Comparison of ENCODE assay signal across 8 cellular contexts in genomic region chr5:151758430-151759241, GRCh38. TPM values are rescaled to one million over a fixed set of nuclear protein-coding genes. Genes with fewer than 3 reads are reported as not detected.
DNase-seq lines count a peak whose midpoint lies in the region; ATAC-seq and TF ChIP-seq lines count a peak whose summit lies in the region.

A gene with protein sequence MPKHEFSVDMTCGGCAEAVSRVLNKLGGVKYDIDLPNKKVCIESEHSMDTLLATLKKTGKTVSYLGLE (minus strand): TSS chr5:151758631. CDS start chr5:151758551, 80 bp downstream.

- peak within 1 kb of the TSS; percentile 86 for H3K9ac ChIP-seq in SK-N-SH

- 26% methylated on average over 29 of the region's 61 CpGs for WGBS in SK-N-SH (ENCODE audit: low lambda C conversion rate)

- H4K20me1 ChIP-seq in SK-N-SH (ENCODE audit: insufficient read depth), result no peaks in the 10 kb centered on the region

- no peak for TF ChIP-seq EP300 in SK-N-SH (IDR thresholded peaks at IDR 0.05; ENCODE audit: borderline replicate concordance in 1 of 2, low read depth in 1 of 2, low read length in 1 of 2)

- H3K9me3 ChIP-seq in SK-N-SH, result no peaks in the 10 kb centered on the region

- no peaks in the 10 kb centered on the region for H3K27me3 ChIP-seq in SK-N-SH (ENCODE audit: insufficient read depth)

- peak within 1 kb of the TSS; percentile 92 for H3K4me2 ChIP-seq in SK-N-SH

- peaks cover 44% of the 10 kb centered on the region for H3K79me2 ChIP-seq in SK-N-SH (ENCODE audit: insufficient read depth)

- ATAC-seq in omental fat pad (ENCODE audit: low FRiP score), result peak; percentile 99

- no peak for TF ChIP-seq RAD21 in SK-N-SH (IDR thresholded peaks at IDR 0.05; ENCODE audit: low read length)

- DNase-seq in GF-D8 (lab: John Stamatoyannopoulos, UW), result peak; percentile 34
- DNase-seq in H4 (ENCODE audit: low spot score), result peak; percentile 76
- peak; percentile 96 for DNase-seq in LoVo (ENCODE audit: low spot score)
- DNase-seq in SK-N-SH, result peak; percentile 100
- DNase-seq in activated naive CD4-positive, alpha-beta T cell treated with anti-CD3 and anti-CD28 coated beads, Interleukin-2, amount 50 U/mL, for 16 hours, result peak; percentile 91
- DNase-seq in germinal center (ENCODE audit: low spot score), result peak; percentile 99
- peak; percentile 70 for DNase-seq in omental fat pad (ENCODE audit: low spot score)

- no peaks in the 10 kb centered on the region for H3K9me2 ChIP-seq in SK-N-SH

- H3K27ac ChIP-seq in SK-N-SH (ENCODE audit: low read depth in 2 of 2, low read length in 1 of 2) (peak within 1 kb of the TSS; percentile 59 to 72; a peak in 3 of 4 replicates), temporal lobe (ENCODE audit: low read depth, low read length) (peak within 1 kb of the TSS; percentile 88)

- H3K4me3 ChIP-seq in SK-N-SH (ENCODE audit: low read depth in 2 of 2, low read length in 1 of 2), result peak within 1 kb of the TSS; percentile 73 to 85

- peak within 1 kb of the TSS; percentile 99 for H2AFZ ChIP-seq in SK-N-SH (ENCODE audit: low read depth)

- CTCF ChIA-PET in SK-N-SH (lab: Yijun Ruan, JAX), result interaction anchor here (1.2 to 3.5 kb wide), 4 partner anchors 12 to 100 kb away, joined by 3 to 28 read pairs (median 12); no protein-coding TSS in a partner anchor

- H3F3A ChIP-seq in SK-N-SH (replicated peaks; ENCODE audit: insufficient read depth), result no peaks in the 10 kb centered on the region

- peaks cover 0 to 4% of the 10 kb centered on the region in 2 experiments for H3K36me3 ChIP-seq in SK-N-SH (replicated peaks in 1 of 2; ENCODE audit: control insufficient read depth in 1 of 2, insufficient read depth in 2 of 2, low read length in 1 of 2)

- H3K4me1 ChIP-seq in SK-N-SH (ENCODE audit: control insufficient read depth in 1 of 2, insufficient read depth in 2 of 2, low read depth in 1 of 2, low read length in 1 of 2), result peaks cover 0 to 17% of the 10 kb centered on the region in 2 experiments; a peak in 1 of 4 replicates

- TF ChIP-seq CTCF in SK-N-SH (IDR thresholded peaks at IDR 0.05) (no peak), omental fat pad (IDR thresholded peaks at IDR 0.05) (no peak)

- POLR2A ChIA-PET in SK-N-SH (lab: Yijun Ruan, JAX), result interaction anchor here (0.8 to 2.1 kb wide), 3 partner anchors 10 to 14 kb away, joined by 3 to 10 read pairs (median 3); partner anchors contain the start of gene G3BP1

TF ChIP-seq in SK-N-SH, 30 proteins besides CTCF, POLR2A, EP300 and RAD21 (continues in another document):
- TF ChIP-seq NFIC (IDR thresholded peaks at IDR 0.05; ENCODE audit: borderline replicate concordance) (no peak), PBX3 (IDR thresholded peaks at IDR 0.05) (no peak), FOSL2 (IDR thresholded peaks at IDR 0.05; ENCODE audit: borderline replicate concordance, low read depth) (no peak), ZBTB33 (IDR thresholded peaks at IDR 0.05; ENCODE audit: borderline replicate concordance, low read depth) (no peak), POLR2AphosphoS5 (IDR thresholded peaks at IDR 0.05; ENCODE audit: low read depth, low read length) (peak; percentile 93), USF1 (IDR thresholded peaks at IDR 0.05; ENCODE audit: borderline replicate concordance, low read depth) (no peak), FOXM1 (IDR thresholded peaks at IDR 0.05; ENCODE audit: low read depth) (no peak), RFX5 (IDR thresholded peaks at IDR 0.05; ENCODE audit: low read length) (no peak), REST (IDR thresholded peaks at IDR 0.05; ENCODE audit: low read depth, low read length) (peak; percentile 8; the same call in 1 of the 2 replicates), ELF1 (IDR thresholded peaks at IDR 0.05) (peak; percentile 83), JUND (IDR thresholded peaks at IDR 0.05) (no peak), RXRA (IDR thresholded peaks at IDR 0.05; ENCODE audit: borderline replicate concordance, low read depth) (no peak), USF2 (IDR thresholded peaks at IDR 0.05; ENCODE audit: borderline replicate concordance, low read depth, low read length) (no peak), GATA2 (CRISPR knock-in tag; IDR thresholded peaks at IDR 0.05) (no peak), SMC3 (IDR thresholded peaks at IDR 0.05; ENCODE audit: low read depth, low read length) (no peak), TCF12 (IDR thresholded peaks at IDR 0.05) (no peak), RCOR1 (IDR thresholded peaks at IDR 0.05; ENCODE audit: low read length) (no peak), YY1 (IDR thresholded peaks at IDR 0.05; ENCODE audit: low read depth) (no peak), MXI1 (IDR thresholded peaks at IDR 0.05; ENCODE audit: low read depth, low read length) (peak; percentile 85), FOXJ3 (CRISPR knock-in tag; IDR thresholded peaks at IDR 0.05) (no peak), TEAD4 (IDR thresholded peaks at IDR 0.05; ENCODE audit: borderline replicate concordance, insufficient read depth) (no peak)
- TF ChIP-seq, protein P1, sequence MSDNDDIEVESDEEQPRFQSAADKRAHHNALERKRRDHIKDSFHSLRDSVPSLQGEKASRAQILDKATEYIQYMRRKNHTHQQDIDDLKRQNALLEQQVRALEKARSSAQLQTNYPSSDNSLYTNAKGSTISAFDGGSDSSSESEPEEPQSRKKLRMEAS (IDR thresholded peaks at IDR 0.05; ENCODE audit: low read depth), result peak; percentile 37; the same call in 1 of the 2 replicates

RNA-seq across cellular contexts. Expression of the gene that starts here (rescaled TPM):
- 85.3 and 121 TPM in 2 replicates for total RNA-seq in H4 (2014; rRNA removed; shearing (Covaris generic))
- polyA plus RNA-seq in SK-N-SH (2012; rRNA removed), result 344 and 497 TPM in 2 replicates
- polyA plus RNA-seq in SK-N-SH (2012; cell fraction: cytosol; rRNA removed), result 405 and 434 TPM in 2 replicates
- polyA plus RNA-seq in SK-N-SH (2012; cell fraction: nucleus; rRNA removed), result 101 and 168 TPM in 2 replicates
- 100 to 1,000 TPM in 2 of 4 donors, 10 to 100 TPM in 2; 81.5 to 162 (median 109) TPM for total RNA-seq in omental fat pad
- 44.0 TPM for total RNA-seq in temporal lobe

Comparison
In these comparisons a context has a peak if more than half of its experiments do, and no peak if none do; other contexts are left out.
1. Peak in every context shown above with its lines: DNase-seq, ATAC-seq, H3K4me3 ChIP-seq and H3K27ac ChIP-seq.
2. DNase-seq: peak in every context shown above with its lines; median percentile 100 in SK-N-SH; 99 in germinal center; 96 in LoVo; 91 in activated naive CD4-positive, alpha-beta T cell treated with anti-CD3 and anti-CD28 coated beads, Interleukin-2, amount 50 U/mL, for 16 hours; 76 in H4; 70 in omental fat pad; 34 in GF-D8.